ENCODE assay signal across 9 cellular contexts in genomic region chr2:105455488-105455991, GRCh38. TPM values are rescaled to one million over a fixed set of nuclear protein-coding genes. Genes with fewer than 3 reads are reported as not detected.
DNase-seq lines count a peak whose midpoint lies in the region; ATAC-seq, FAIRE-seq and TF ChIP-seq lines count a peak whose summit lies in the region.
"Had no signal": no experiment of that assay in that cellular context is flagged by ENCODE, and none has a peak within 500 bp of the region (broad histone marks: within the 10 kb centered on the region; RNA-seq: fewer than 3 reads in every experiment).

No MANE protein-coding gene starts in this region.

- H4K20me1 ChIP-seq in endothelial cell of umbilical vein (replicated peaks; ENCODE audit: control insufficient read depth, extremely low read depth, insufficient read depth, low read length) = no peaks in the 10 kb centered on the region

- DNase-seq in ELR (ENCODE audit: low read depth) = peak; percentile 90
- DNase-seq in NCI-H510A (lab: John Stamatoyannopoulos, UW) = peak; percentile 75
- DNase-seq in endothelial cell of umbilical vein (ENCODE audit: low read depth, low spot score) = peak; percentile 68
- peak; percentile 48 for DNase-seq in retinal pigment epithelial cell (ENCODE audit: low read depth)
- no peak for DNase-seq in medulla oblongata (ENCODE audit: extremely low spot score)
- no peak for DNase-seq in stimulated activated CD4-positive, alpha-beta T cell treated with anti-CD3 and anti-CD28 coated beads, Interleukin-2, amount 100 ng/mL, for 24 hours
- no peak for DNase-seq in HAP-1 (ENCODE audit: low spot score in 2 of 2)

- H3K9ac ChIP-seq in endothelial cell of umbilical vein (replicated peaks; ENCODE audit: extremely low read depth, insufficient read depth, low read length) = no peak overlapping the region

- no peak overlapping the region for H2AFZ ChIP-seq in endothelial cell of umbilical vein (ENCODE audit: low read depth, low read length)

- H3K4me3 ChIP-seq in endothelial cell of umbilical vein (replicated peaks in 1 of 3; ENCODE audit: insufficient read depth in 1 of 3, low read depth in 1 of 3, low read length in 3 of 3) (no peak overlapping the region), retinal pigment epithelial cell (ENCODE audit: low read length) (no peak overlapping the region), HAP-1 (no peak overlapping the region)
- H3K4me3 ChIP-seq: SK-N-MC had no signal

- H3K36me3 ChIP-seq in endothelial cell of umbilical vein (ENCODE audit: control insufficient read depth in 2 of 2, extremely low read depth in 1 of 2, insufficient read depth in 2 of 2, low read length in 2 of 2) (no peaks in the 10 kb centered on the region), HAP-1 (replicated peaks) (no peaks in the 10 kb centered on the region)

- intact Hi-C loops in endothelial cell of umbilical vein (cut with micrococcal nuclease) = loop anchor here (1.0 to 2.0 kb wide), 3 partner anchors 45 to 61 kb away; no protein-coding TSS in a partner anchor

- FAIRE-seq in endothelial cell of umbilical vein (lab: Jason Lieb, UNC) = peak; percentile 83

- TF ChIP-seq CTCF in endothelial cell of umbilical vein (IDR thresholded peaks at IDR 0.05; ENCODE audit: extremely low read depth in 1 of 2, insufficient read depth in 1 of 2, low read depth in 1 of 2, low read length in 2 of 2) = no peak
- no peak for TF ChIP-seq CTCF in retinal pigment epithelial cell (conservative IDR thresholded peaks at IDR 0.05; ENCODE audit: low read depth, low read length)

- TF ChIP-seq POLR2A in endothelial cell of umbilical vein (IDR thresholded peaks at IDR 0.05; ENCODE audit: low read depth, low read length) = no peak

- dilution Hi-C loops in endothelial cell of umbilical vein (cut with MboI; ENCODE audit: extremely low pct_ligation_motif_present, low sequenced_read_pairs) = no loop called here

- POLR2A ChIA-PET in endothelial cell of umbilical vein (lab: Charles Lee) = interaction anchor here (0.6 to 0.8 kb wide), 2 partner anchors 57 to 59 kb away, joined by 3 to 5 read pairs; no protein-coding TSS in a partner anchor

- H3K27me3 ChIP-seq in endothelial cell of umbilical vein (ENCODE audit: control insufficient read depth in 2 of 2, insufficient read depth in 2 of 2, low read length in 2 of 2) (no peaks in the 10 kb centered on the region), HAP-1 (ENCODE audit: low read depth) (no peaks in the 10 kb centered on the region)

- no TSS peak for BruUV-seq in endothelial cell of umbilical vein (replicated peaks; lab: Mats Ljungman, UMichigan)

- in situ Hi-C loops in HAP-1 (cut with MboI; ENCODE audit: low sequenced_read_pairs) = no loop called here

- no peak overlapping the region for H3K4me2 ChIP-seq in endothelial cell of umbilical vein (ENCODE audit: insufficient read depth, low read length)

- H3K4me1 ChIP-seq in endothelial cell of umbilical vein (ENCODE audit: control insufficient read depth, extremely low read depth, insufficient read depth, low read length) = peaks cover 9% of the 10 kb centered on the region
- H3K4me1 ChIP-seq in HAP-1 = no peaks in the 10 kb centered on the region

- no peaks in the 10 kb centered on the region for H3K9me1 ChIP-seq in endothelial cell of umbilical vein (replicated peaks; ENCODE audit: control insufficient read depth, extremely low read depth, insufficient read depth, low read length)

- no peaks in the 10 kb centered on the region for H3K79me2 ChIP-seq in endothelial cell of umbilical vein (ENCODE audit: control insufficient read depth, insufficient read depth, low read length)

- no peak for ATAC-seq in HG02938 (IDR thresholded peaks at IDR 0.05; ENCODE audit: unreplicated experiment)

- no peak overlapping the region for H3K27ac ChIP-seq in endothelial cell of umbilical vein (ENCODE audit: insufficient read depth, low read depth, low read length)
- H3K27ac ChIP-seq: SK-N-MC had no signal

- CTCF ChIA-PET in endothelial cell of umbilical vein (lab: Charles Lee) = interaction anchor here (0.8 to 2.0 kb wide), 5 partner anchors 16 to 66 kb away, joined by 3 to 9 read pairs (median 5); no protein-coding TSS in a partner anchor

- H3K9me3 ChIP-seq in endothelial cell of umbilical vein (replicated peaks; ENCODE audit: control insufficient read depth, insufficient read depth, low read length) (no peaks in the 10 kb centered on the region), HAP-1 (no peaks in the 10 kb centered on the region)

TF ChIP-seq in endothelial cell of umbilical vein, 7 proteins besides CTCF, POLR2A, EP300 and RAD21:
- TF ChIP-seq GATA2 (IDR thresholded peaks at IDR 0.05; ENCODE audit: insufficient read depth, insufficient read length, low read depth, low read length) (peak; percentile 90), MAX (IDR thresholded peaks at IDR 0.05; ENCODE audit: insufficient read depth, insufficient read length) (no peak), JUN (IDR thresholded peaks at IDR 0.05; ENCODE audit: borderline replicate concordance, insufficient read depth, insufficient read length, low read depth) (peak; percentile 33), POLR2AphosphoS5 (IDR thresholded peaks at IDR 0.05; ENCODE audit: insufficient read depth, low read depth, low read length) (peak; percentile 53), MYC (IDR thresholded peaks at IDR 0.05; ENCODE audit: low read depth, low read length) (no peak), FOS (IDR thresholded peaks at IDR 0.05; ENCODE audit: borderline replicate concordance, insufficient read depth, low read length) (peak; percentile 64)

RNA-seq across cellular contexts. Expression of gene FHL2, which starts 56.7 kb away (rescaled TPM):
- 178 and 197 TPM in 2 replicates for total RNA-seq in endothelial cell of umbilical vein
- polyA plus RNA-seq in endothelial cell of umbilical vein = 491 and 497 TPM in 2 replicates
- 433 and 443 TPM in 2 replicates for polyA plus RNA-seq in endothelial cell of umbilical vein (2011; cell fraction: cytosol; rRNA removed)
- 279 and 307 TPM in 2 replicates for polyA plus RNA-seq in endothelial cell of umbilical vein (2011; cell fraction: nucleus; rRNA removed)
- polyA plus RNA-seq in endothelial cell of umbilical vein (2012) = 357 and 359 TPM in 2 replicates
- 419 and 437 TPM in 2 replicates for polyA minus RNA-seq in endothelial cell of umbilical vein
- polyA minus RNA-seq in endothelial cell of umbilical vein (2011; cell fraction: cytosol; rRNA and poly(A)+ RNA removed) = 23.9 TPM
- polyA minus RNA-seq in endothelial cell of umbilical vein (2011; cell fraction: nucleus; rRNA and poly(A)+ RNA removed) = 243 and 285 TPM in 2 replicates

Comparison
In these comparisons a context has a peak if more than half of its experiments do, and no peak if none do; other contexts are left out.
1. DNase-seq: peak in ELR (single experiment), NCI-H510A (single experiment), endothelial cell of umbilical vein (single experiment) and retinal pigment epithelial cell (single experiment); none in medulla oblongata (single experiment), stimulated activated CD4-positive, alpha-beta T cell treated with anti-CD3 and anti-CD28 coated beads, Interleukin-2, amount 100 ng/mL, for 24 hours (0 of 2) and HAP-1 (0 of 2).